ENCODE assay signal across 15 cellular contexts in the genomic region with DNA sequence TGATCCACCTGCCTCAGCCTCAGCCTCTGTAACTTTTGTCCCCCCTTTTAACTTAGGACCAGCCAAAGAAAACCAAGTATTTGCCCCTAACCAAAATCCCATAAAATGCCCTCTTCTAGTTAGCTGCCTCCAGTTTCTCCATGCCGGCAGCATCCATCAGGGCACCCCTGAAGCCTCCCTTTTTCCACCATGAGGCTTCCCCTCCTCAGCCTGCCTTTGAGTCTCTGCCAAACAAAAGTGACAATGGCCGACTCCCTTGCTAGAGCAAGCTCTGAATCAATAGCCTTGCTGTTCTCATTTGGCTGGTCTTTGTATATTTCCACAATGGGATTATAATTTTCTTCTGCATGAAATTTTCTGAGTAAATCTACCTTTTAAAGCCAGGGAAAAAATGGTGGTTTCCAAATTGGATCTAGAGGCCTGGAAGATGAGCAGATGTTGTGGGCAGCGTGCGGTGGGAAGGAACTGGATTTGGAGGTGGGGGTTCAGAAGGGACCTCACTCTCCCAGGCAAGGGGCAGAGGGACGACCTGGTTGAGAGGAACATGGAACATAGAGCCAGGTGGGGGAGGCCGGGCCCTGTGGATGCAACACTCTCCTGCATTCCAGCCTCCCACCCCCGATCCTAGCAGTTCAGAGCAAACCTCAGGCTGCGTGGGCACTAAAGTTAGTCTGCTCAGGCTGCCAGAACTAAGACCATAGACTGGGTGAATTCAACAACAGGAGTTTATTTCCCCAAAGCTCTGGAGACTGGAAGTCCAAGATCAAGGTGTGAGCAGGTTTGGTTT.
"Had no signal": no experiment of that assay in that cellular context is flagged by ENCODE, and none has a peak within 500 bp of the region (broad histone marks: within the 10 kb centered on the region; RNA-seq: fewer than 3 reads in every experiment).

No MANE protein-coding gene starts in this region.

- H3K4me3 ChIP-seq: thoracic aorta, vagina had no signal

- H3K27ac Mint-ChIP-seq: mesothelial cell of epicardium, WTC11 had no signal

- H3K4me3 Mint-ChIP-seq: mesothelial cell of epicardium, naive B cell, WTC11 had no signal

- H3K36me3 Mint-ChIP-seq: activated naive CD4-positive, alpha-beta T cell treated with anti-CD3 and anti-CD28 coated beads, Interleukin-2, amount 50 U/mL, for 72 hours; mesothelial cell of epicardium; naive B cell; WTC11 had no signal

- H3K36me3 ChIP-seq: thoracic aorta, vagina had no signal

- H3K9me3 Mint-ChIP-seq: activated naive CD4-positive, alpha-beta T cell treated with anti-CD3 and anti-CD28 coated beads, Interleukin-2, amount 50 U/mL, for 72 hours; mesothelial cell of epicardium; naive B cell; WTC11 had no signal

- H3K27me3 ChIP-seq: vagina had no signal

- H3K27me3 Mint-ChIP-seq: naive B cell had no signal

- H3K27ac ChIP-seq: thoracic aorta, vagina had no signal

- FAIRE-seq: bronchial epithelial cell, kidney had no signal

- H3K9me3 ChIP-seq: thoracic aorta, vagina had no signal

- DNase-seq: activated CD4-positive, alpha-beta T cell treated with anti-CD3 and anti-CD28 coated beads, Interleukin-2, amount 50 U/mL, for 1 hour; activated T-cell treated with anti-CD3 and anti-CD28 coated beads, Interleukin-2, amount 50 U/mL, for 1 hour; amniotic stem cell; foreskin melanocyte; kidney; left ventricle myocardium superior; naive B cell; stimulated activated CD4-positive, alpha-beta T cell treated with anti-CD3 and anti-CD28 coated beads, Interleukin-2, amount 100 ng/mL, for 48 hours; stimulated activated naive CD8-positive, alpha-beta T cell treated with anti-CD3 and anti-CD28 coated beads, Interleukin-15, Interleukin-2, amounts not matched to agents 100 U/mL and 50 U/mL, for 24 hours had no signal
